1 cellular context compared by ENCODE assay signal in genomic region chr9:120538339-120538738, GRCh38.
TF ChIP-seq lines count a peak whose summit lies in the region.

No MANE protein-coding gene starts in this region.

TF ChIP-seq in HepG2, 621 proteins besides CTCF, POLR2A, EP300 and RAD21 (continued from another document):
- TF ChIP-seq ZHX2 (IDR thresholded peaks at IDR 0.05; ENCODE audit: low read depth) (0 out of 2 replicates have a peak, but pooled peaks have one; percentile 23), ZHX2 (CRISPR knock-in tag; IDR thresholded peaks at IDR 0.05; ENCODE audit: borderline replicate concordance) (no peak), ZNF589 (CRISPR knock-in tag; conservative IDR thresholded peaks at IDR 0.05) (no peak), ZNF740 (CRISPR knock-in tag; IDR thresholded peaks at IDR 0.05) (no peak), LCORL (IDR thresholded peaks at IDR 0.05) (peak; percentile 54), LCORL (CRISPR knock-in tag; IDR thresholded peaks at IDR 0.05) (peak; percentile 76), NAIF1 (CRISPR knock-in tag; IDR thresholded peaks at IDR 0.05; ENCODE audit: borderline replicate concordance) (no peak), ZGPAT (CRISPR knock-in tag; IDR thresholded peaks at IDR 0.05) (peak; percentile 86), ZNF605 (CRISPR knock-in tag; IDR thresholded peaks at IDR 0.05) (0 out of 2 replicates have a peak, but pooled peaks have one; percentile 18), KDM5B (CRISPR knock-in tag; IDR thresholded peaks at IDR 0.05; ENCODE audit: borderline replicate concordance) (no peak), TMF1 (CRISPR knock-in tag; IDR thresholded peaks at IDR 0.05; ENCODE audit: low read depth) (no peak), MEIS2 (CRISPR knock-in tag; IDR thresholded peaks at IDR 0.05) (no peak), ZSCAN12 (CRISPR knock-in tag; IDR thresholded peaks at IDR 0.05) (no peak), TAF15 (IDR thresholded peaks at IDR 0.05; ENCODE audit: low read depth, low read length, poor library complexity, severe bottlenecking) (no peak), ZNF260 (CRISPR knock-in tag; IDR thresholded peaks at IDR 0.05; ENCODE audit: borderline replicate concordance, low read depth) (no peak), JUND (CRISPR knock-in tag; IDR thresholded peaks at IDR 0.05) (no peak), KDM3A (CRISPR knock-in tag; IDR thresholded peaks at IDR 0.05; ENCODE audit: low read depth) (no peak), ARID3A (IDR thresholded peaks at IDR 0.05; ENCODE audit: low read depth, low read length) (no peak), ZKSCAN5 (CRISPR knock-in tag; IDR thresholded peaks at IDR 0.05) (no peak), ZNF33B (CRISPR knock-in tag; IDR thresholded peaks at IDR 0.05) (no peak), GATAD1 (CRISPR knock-in tag; IDR thresholded peaks at IDR 0.05) (peak; percentile 53; the same call in 1 of the 2 replicates), TBX3 (IDR thresholded peaks at IDR 0.05; ENCODE audit: borderline replicate concordance) (no peak), ZNF557 (CRISPR knock-in tag; IDR thresholded peaks at IDR 0.05) (no peak), ZBTB21 (CRISPR knock-in tag; IDR thresholded peaks at IDR 0.05) (no peak), GMEB1 (CRISPR knock-in tag; IDR thresholded peaks at IDR 0.05; ENCODE audit: borderline replicate concordance) (no peak), ZNF430 (CRISPR knock-in tag; IDR thresholded peaks at IDR 0.05) (0 out of 2 replicates have a peak, but pooled peaks have one; percentile 28), ATF2 (CRISPR knock-in tag; IDR thresholded peaks at IDR 0.05) (0 out of 2 replicates have a peak, but pooled peaks have one; percentile 36), ARNTL (CRISPR knock-in tag; IDR thresholded peaks at IDR 0.05) (peak; percentile 81)
